ENCODE assay signal across 8 cellular contexts in genomic region chr5:120463991-120464626, GRCh38. TPM values are rescaled to one million over a fixed set of nuclear protein-coding genes. Genes with fewer than 3 reads are reported as not detected.
DNase-seq lines count a peak whose midpoint lies in the region; ATAC-seq, FAIRE-seq and TF ChIP-seq lines count a peak whose summit lies in the region.

PRR16 (plus strand) TSS chr5:120464300.

- H3K9me3 ChIP-seq in GM12878 (replicated peaks; ENCODE audit: control insufficient read depth, insufficient read depth, low read length) (no peaks in the 10 kb centered on the region), iPS DF 6.9 (ENCODE audit: control insufficient read depth, insufficient read depth, low read length) (no peaks in the 10 kb centered on the region)

- WGBS in GM12878 (ENCODE audit: insufficient coverage, insufficient replicate concordance, low lambda C conversion rate, missing lambda C conversion rate): under 1% methylated on average over 59 of the region's 62 CpGs
- WGBS in iPS DF 6.9 (ENCODE audit: insufficient coverage, insufficient read length): no CpG with 5 or more reads among the region's 62 CpGs

- peak within 1 kb of the TSS; percentile 44 for H2AFZ ChIP-seq in GM12878 (ENCODE audit: control insufficient read depth, low read depth, low read length)

- no peaks in the 10 kb centered on the region for H3K79me2 ChIP-seq in GM12878 (ENCODE audit: control insufficient read depth, insufficient read depth, low read length)

- H3K4me2 ChIP-seq in GM12878 (ENCODE audit: control insufficient read depth, insufficient read depth): peak within 1 kb of the TSS; percentile 74

- no peak for FAIRE-seq in GM12878 (lab: Jason Lieb, UNC)

- in situ Hi-C loops in ACHN (cut with HindIII; ENCODE audit: low pct_ligation_motif_present, low pct_unique_long_range_greater_than_20kb, low sequenced_read_pairs): no loop called here
- in situ Hi-C loops in GM12878 (cut with MboI): loop anchor here (25.0 kb wide), 2 partner anchors 1177 to 1477 kb away; partner anchors contain the start of gene DTWD2

- DNase-seq in ACHN (peak; percentile 74), NCI-H510A treated with DMSO at 0.1 percent for 48 hours (lab: John Stamatoyannopoulos, UW) (peak; percentile 18), GM12878 (ENCODE audit: low read depth, low spot score) (no peak), iPS DF 6.9 (ENCODE audit: low read depth, low spot score) (no peak), mucosa of gallbladder (ENCODE audit: low spot score) (no peak)

- H3K27ac ChIP-seq in GM12878 (ENCODE audit: control insufficient read depth, insufficient read depth) (no peak within 1 kb of the TSS), iPS DF 6.9 (ENCODE audit: low read length) (no peak within 1 kb of the TSS), rectal smooth muscle tissue (ENCODE audit: low read depth, low read length) (no peak within 1 kb of the TSS)

- RAD21 ChIA-PET in GM12878 (lab: Charles Lee; ENCODE audit: unreplicated experiment): no interaction called here

- no peak for TF ChIP-seq RAD21 in GM12878 (IDR thresholded peaks at IDR 0.05; ENCODE audit: insufficient read depth, low read depth, low read length)

- TF ChIP-seq EP300 in GM12878 (IDR thresholded peaks at IDR 0.05; ENCODE audit: borderline replicate concordance in 1 of 2, control insufficient read depth in 1 of 2, low read depth in 2 of 2, low read length in 2 of 2): no peak

- CTCF ChIA-PET in GM12878 (lab: Yijun Ruan, JAX): no interaction called here

- H3K4me1 ChIP-seq in GM12878 (ENCODE audit: control insufficient read depth, insufficient read depth, low read length) (peaks cover 6% of the 10 kb centered on the region; the same call in 1 of the 2 replicates), iPS DF 6.9 (ENCODE audit: control insufficient read depth, insufficient read depth, low read length) (no peaks in the 10 kb centered on the region), rectal smooth muscle tissue (ENCODE audit: control insufficient read depth, insufficient read depth, low read length) (peaks cover 3% of the 10 kb centered on the region)

- peak; percentile 28 for TF ChIP-seq CTCF in GM12873 (IDR thresholded peaks at IDR 0.05; ENCODE audit: insufficient read depth, low read depth, low read length, missing control alignments)
- TF ChIP-seq CTCF in GM12878 (IDR thresholded peaks at IDR 0.05 in 2 of 3, conservative IDR thresholded peaks at IDR 0.05 in 1 of 3; ENCODE audit: control insufficient read depth in 2 of 3, extremely low read depth in 1 of 3, insufficient read depth in 1 of 3, low read depth in 3 of 3, low read length in 3 of 3): no peak

- H3K9ac ChIP-seq in GM12878 (ENCODE audit: control insufficient read depth, insufficient read depth, low read length) (no peak within 1 kb of the TSS), rectal smooth muscle tissue (ENCODE audit: low read length) (no peak within 1 kb of the TSS)

- H3K27me3 ChIP-seq in GM12878 (replicated peaks in 1 of 2; ENCODE audit: control insufficient read depth in 2 of 2, insufficient read depth in 2 of 2, low read length in 1 of 2) (peaks cover 9% of the 10 kb centered on the region in 2 experiments; a peak in 3 of 4 replicates), iPS DF 6.9 (ENCODE audit: control insufficient read depth, insufficient read depth, low read length) (peaks cover 12% of the 10 kb centered on the region; the same call in 1 of the 2 replicates), rectal smooth muscle tissue (ENCODE audit: control insufficient read depth, insufficient read depth, low read length) (peaks cover 2% of the 10 kb centered on the region)

- no peak for TF ChIP-seq POLR2A in GM12878 (IDR thresholded peaks at IDR 0.05; ENCODE audit: low read depth, low read length)

- peak; percentile 80 for ATAC-seq in HG02852 (IDR thresholded peaks at IDR 0.05; ENCODE audit: unreplicated experiment)
- ATAC-seq in GM12878: peak; percentile 94

- SMC1A ChIA-PET in GM12878 (lab: Charles Lee; ENCODE audit: uncharacterized antibody, unreplicated experiment): no interaction called here

- POLR2A ChIA-PET in GM12878 (lab: Charles Lee): no interaction called here

- no TSS peak for BruUV-seq in GM12878 (replicated peaks; lab: Mats Ljungman, UMichigan)

- 0 out of 2 replicates have a peak within 1 kb of the TSS, but pooled peaks have one; percentile 37 for H3K4me3 ChIP-seq in GM12878
- peak within 1 kb of the TSS; percentile 49; the same call in 1 of the 2 replicates for H3K4me3 ChIP-seq in iPS DF 6.9 (ENCODE audit: low read length)
- peak within 1 kb of the TSS; percentile 68 for H3K4me3 ChIP-seq in rectal smooth muscle tissue (ENCODE audit: low read length)

- no peaks in the 10 kb centered on the region for H3K36me3 ChIP-seq in GM12878 (ENCODE audit: control insufficient read depth in 2 of 2, insufficient read depth in 2 of 2, low read length in 1 of 2)
- no peaks in the 10 kb centered on the region for H3K36me3 ChIP-seq in iPS DF 6.9 (ENCODE audit: control insufficient read depth, insufficient read depth, low read length)
- H3K36me3 ChIP-seq in rectal smooth muscle tissue (ENCODE audit: control insufficient read depth, insufficient read depth, low read length): no peaks in the 10 kb centered on the region

- H4K20me1 ChIP-seq in GM12878 (ENCODE audit: control insufficient read depth, insufficient read depth): no peaks in the 10 kb centered on the region

- intact Hi-C loops in GM12878 (cut with micrococcal nuclease; ENCODE audit: unreplicated experiment): no loop called here

TF ChIP-seq in GM12878, 131 proteins besides CTCF, POLR2A, EP300 and RAD21:
- 0 out of 2 replicates have a peak, but pooled peaks have one; percentile 21 for TF ChIP-seq LARP7 (IDR thresholded peaks at IDR 0.05)
- TF ChIP-seq BHLHE40 (IDR thresholded peaks at IDR 0.05; ENCODE audit: borderline replicate concordance in 1 of 2, low read depth in 2 of 2, low read length in 1 of 2): no peak

RNA-seq across cellular contexts. Expression of gene PRR16, which starts in this region (rescaled TPM):
- total RNA-seq in GM12878 (2013; cell fraction: nucleolus; rRNA removed): not detected in 2 replicates
- total RNA-seq in GM12878 (2014; rRNA removed): not detected in 2 replicates
- total RNA-seq in GM12878 (2014; rRNA removed; fragmentation: Illumina TruSeq; extraction: Trizol): not detected in 2 replicates
- not detected in 2 replicates for total RNA-seq in GM12878 (2021)
- polyA plus RNA-seq in GM12878 (2011; ENCODE audit: low read depth): not detected
- polyA plus RNA-seq in GM12878 (2011; rRNA removed): not detected in 2 replicates
- not detected in 2 replicates for polyA plus RNA-seq in GM12878 (2011; cell fraction: cytosol; rRNA removed)
- not detected in 2 replicates for polyA plus RNA-seq in GM12878 (2011; cell fraction: nucleus; rRNA removed)
- not detected in 2 replicates for polyA plus RNA-seq in GM12878 (2012)
- polyA plus RNA-seq in GM12878 (2014; fragmentation: Illumina TruSeq; extraction: Trizol): not detected in 2 replicates
- not detected for polyA plus RNA-seq in GM12878 (2014; fragmentation: Nextera tagmentation; extraction: Ambion mirVana)
- polyA plus RNA-seq in GM12878 (2014; rRNA removed): not detected in 2 replicates
- polyA plus RNA-seq in GM12878 (2016; fragmentation: Nextera tagmentation; extraction: Ambion mirVana): not detected
- polyA minus RNA-seq in GM12878 (2011; rRNA and poly(A)+ RNA removed): not detected in 2 replicates
- polyA minus RNA-seq in GM12878 (2011; cell fraction: cytosol; rRNA and poly(A)+ RNA removed): not detected in 2 replicates
- not detected in 2 replicates for polyA minus RNA-seq in GM12878 (2011; cell fraction: nucleus; rRNA and poly(A)+ RNA removed)
- 4.9 TPM for total RNA-seq in mucosa of gallbladder

Comparison
In these comparisons a context has a peak if more than half of its experiments do, and no peak if none do; other contexts are left out.
1. Peak in ATAC-seq, H3K4me3 ChIP-seq and H3K4me2 ChIP-seq in GM12878; RNA of the gene not detected or under 1 TPM.
2. DNase-seq: peak in ACHN (single experiment) and NCI-H510A treated with DMSO at 0.1 percent for 48 hours (single experiment); none in GM12878 (single experiment), iPS DF 6.9 (single experiment) and mucosa of gallbladder (single experiment).
3. Peak in every context shown above with its lines, with median percentiles within 50 percentile points of each other: H3K4me3 ChIP-seq.